In genomic region chr1:226417350-226417749, GRCh38 we compare ENCODE assay signal across 35 cellular contexts.
"Had no signal": no experiment of that assay in that cellular context is flagged by ENCODE, and none has a peak within 500 bp of the region (broad histone marks: within the 10 kb centered on the region; RNA-seq: fewer than 3 reads in every experiment).

No MANE protein-coding gene starts in this region.

- H3K4me1 Mint-ChIP-seq: activated B cell treated with CpG ODN at 0.5 μM for 24 hours; activated naive CD4-positive, alpha-beta T cell treated with anti-CD3 and anti-CD28 coated beads, Interleukin-2, amount 10 ng/mL, durations not matched to agents 7 days and 5 days had no signal

- H3K36me3 Mint-ChIP-seq: activated naive CD4-positive, alpha-beta T cell treated with anti-CD3 and anti-CD28 coated beads, Interleukin-2, amount 10 ng/mL, durations not matched to agents 7 days and 5 days; activated naive CD4-positive, alpha-beta T cell treated with anti-CD3 and anti-CD28 coated beads, Interleukin-2, amount 50 U/mL, for 72 hours; activated naive CD8-positive, alpha-beta T cell treated with anti-CD3 and anti-CD28 coated beads, Interleukin-2, amount 10 ng/mL, durations not matched to agents 7 days and 5 days; brain had no signal

- H3K4me3 ChIP-seq: ascending aorta, breast epithelium, cardiac muscle cell, coronary artery, dorsolateral prefrontal cortex, esophagus muscularis mucosa, gastrocnemius medialis, heart left ventricle had no signal

- H3K27me3 ChIP-seq: ascending aorta, breast epithelium, cardiac muscle cell, dorsolateral prefrontal cortex, esophagus muscularis mucosa, gastrocnemius medialis, heart left ventricle had no signal

- H3K27me3 Mint-ChIP-seq: activated B cell treated with CpG ODN at 0.5 μM for 24 hours; activated CD8-positive, alpha-beta T cell treated with anti-CD3 and anti-CD28 coated beads for 36 hours; T-helper 17 cell had no signal

- H3K4me3 Mint-ChIP-seq: activated B cell treated with CpG ODN at 0.5 μM for 24 hours; activated CD8-positive, alpha-beta T cell treated with anti-CD3 and anti-CD28 coated beads for 36 hours; activated naive CD4-positive, alpha-beta T cell treated with anti-CD3 and anti-CD28 coated beads, Interleukin-2, amount 10 ng/mL, durations not matched to agents 7 days and 5 days; activated naive CD8-positive, alpha-beta T cell treated with anti-CD3 and anti-CD28 coated beads, Interleukin-2, amount 10 ng/mL, durations not matched to agents 7 days and 5 days; activated T-helper 1 cell treated with anti-CD3 and anti-CD28 coated beads, Interleukin-12 subunit alpha, Interleukin-12 subunit beta, Interleukin-2, Interleukin-4 antibody, amounts not matched to agents 30 ng/mL and 10 ng/mL and 1 ng/mL, durations not matched to agents 14 hours and 24 hours and 36 hours; brain; dendritic cell treated with granulocyte-macrophage colony-stimulating factor and Interleukin-4, amounts not matched to agents 40 ng/mL and 50 ng/mL, for 4 days; T-helper 17 cell; T-helper 2 cell treated with Interferon-gamma antibody and Interleukin-4, amounts not matched to agents 5 μg/mL and 100 μg/mL, for 36 hours had no signal

- DNase-seq: activated B cell treated with CpG ODN at 0.5 μM for 24 hours; activated CD4-positive, alpha-beta T cell treated with anti-CD3 and anti-CD28 coated beads for 48 hours; activated CD4-positive, alpha-beta T cell treated with anti-CD3 and anti-CD28 coated beads, Interleukin-2, amount 50 U/mL, for 1 hour; activated CD4-positive, alpha-beta T cell treated with anti-CD3 and anti-CD28 coated beads, Interleukin-2, amount 50 U/mL, for 48 hours; activated CD8-positive, alpha-beta T cell treated with anti-CD3 and anti-CD28 coated beads for 36 hours; activated gamma-delta T cell; activated naive CD4-positive, alpha-beta T cell; activated naive CD4-positive, alpha-beta T cell treated with anti-CD3 and anti-CD28 coated beads, Interleukin-2, amount 10 ng/mL, durations not matched to agents 7 days and 5 days; activated naive CD8-positive, alpha-beta T cell treated with anti-CD3 and anti-CD28 coated beads, Interleukin-2, amount 10 ng/mL, durations not matched to agents 7 days and 5 days; activated T-cell treated with anti-CD3 and anti-CD28 coated beads, Interleukin-2, amount 50 U/mL, for 1 hour; activated T-cell treated with anti-CD3 and anti-CD28 coated beads, Interleukin-2, amount 50 U/mL, for 48 hours; central memory CD4-positive, alpha-beta T cell; dorsolateral prefrontal cortex; effector memory CD4-positive, alpha-beta T cell; erythroblast; foreskin keratinocyte; gastrocnemius medialis; glutamatergic neuron; heart left ventricle; T-helper 1 cell; T-helper 17 cell; T1000; WERI-Rb-1 had no signal

- H3K9me3 ChIP-seq: ascending aorta, breast epithelium, esophagus muscularis mucosa, gastrocnemius medialis, heart left ventricle had no signal

- H3K27ac Mint-ChIP-seq: activated B cell treated with CpG ODN at 0.5 μM for 24 hours; activated CD8-positive, alpha-beta T cell treated with anti-CD3 and anti-CD28 coated beads for 36 hours; activated naive CD4-positive, alpha-beta T cell treated with anti-CD3 and anti-CD28 coated beads, Interleukin-2, amount 10 ng/mL, durations not matched to agents 7 days and 5 days; activated naive CD4-positive, alpha-beta T cell treated with anti-CD3 and anti-CD28 coated beads, Interleukin-2, amount 50 U/mL, for 72 hours; activated naive CD8-positive, alpha-beta T cell treated with anti-CD3 and anti-CD28 coated beads, Interleukin-2, amount 10 ng/mL, durations not matched to agents 7 days and 5 days; activated T-helper 1 cell treated with anti-CD3 and anti-CD28 coated beads, Interleukin-12 subunit alpha, Interleukin-12 subunit beta, Interleukin-2, Interleukin-4 antibody, amounts not matched to agents 30 ng/mL and 10 ng/mL and 1 ng/mL, durations not matched to agents 14 hours and 24 hours and 36 hours; activated T-helper 2 cell treated with anti-CD3 and anti-CD28 coated beads, Interferon-gamma antibody, Interleukin-2, Interleukin-4, amounts not matched to agents 10 μg/mL and 5 μg/mL and 100 μg/mL, durations not matched to agents 14 hours and 24 hours and 36 hours; dendritic cell treated with granulocyte-macrophage colony-stimulating factor and Interleukin-4, amounts not matched to agents 40 ng/mL and 50 ng/mL, for 4 days; T-helper 17 cell; T-helper 2 cell treated with Interferon-gamma antibody and Interleukin-4, amounts not matched to agents 5 μg/mL and 100 μg/mL, for 36 hours had no signal

- ATAC-seq: activated CD4-positive, CD25-positive, alpha-beta regulatory T cell treated with anti-CD3 and anti-CD28 coated beads, Interleukin-2, amount 50 U/mL, for 24 hours; activated CD8-positive, alpha-beta T cell treated with anti-CD3 and anti-CD28 coated beads for 36 hours; activated naive CD4-positive, alpha-beta T cell treated with anti-CD3 and anti-CD28 coated beads, Interleukin-2, amount 50 U/mL, for 72 hours; foreskin keratinocyte; gastrocnemius medialis; heart left ventricle; T-helper 17 cell had no signal

- H3K27ac ChIP-seq: ascending aorta, breast epithelium, cardiac muscle cell, coronary artery, esophagus muscularis mucosa, foreskin keratinocyte, gastrocnemius medialis, heart left ventricle, WERI-Rb-1 had no signal

- H3K9me3 Mint-ChIP-seq: activated B cell treated with CpG ODN at 0.5 μM for 24 hours; activated CD8-positive, alpha-beta T cell treated with anti-CD3 and anti-CD28 coated beads for 36 hours; activated naive CD4-positive, alpha-beta T cell treated with anti-CD3 and anti-CD28 coated beads, Interleukin-2, amount 10 ng/mL, durations not matched to agents 7 days and 5 days; activated naive CD4-positive, alpha-beta T cell treated with anti-CD3 and anti-CD28 coated beads, Interleukin-2, amount 50 U/mL, for 72 hours; activated naive CD8-positive, alpha-beta T cell treated with anti-CD3 and anti-CD28 coated beads, Interleukin-2, amount 10 ng/mL, durations not matched to agents 7 days and 5 days; activated T-helper 1 cell treated with anti-CD3 and anti-CD28 coated beads, Interleukin-12 subunit alpha, Interleukin-12 subunit beta, Interleukin-2, Interleukin-4 antibody, amounts not matched to agents 30 ng/mL and 10 ng/mL and 1 ng/mL, durations not matched to agents 14 hours and 24 hours and 36 hours; activated T-helper 2 cell treated with anti-CD3 and anti-CD28 coated beads, Interferon-gamma antibody, Interleukin-2, Interleukin-4, amounts not matched to agents 10 μg/mL and 5 μg/mL and 100 μg/mL, durations not matched to agents 14 hours and 24 hours and 36 hours; brain; dendritic cell treated with granulocyte-macrophage colony-stimulating factor and Interleukin-4, amounts not matched to agents 40 ng/mL and 50 ng/mL, for 4 days; T-helper 2 cell treated with Interferon-gamma antibody and Interleukin-4, amounts not matched to agents 5 μg/mL and 100 μg/mL, for 36 hours had no signal

- H3K4me1 ChIP-seq: ascending aorta, breast epithelium, esophagus muscularis mucosa, foreskin keratinocyte, gastrocnemius medialis, heart left ventricle had no signal

- H3K36me3 ChIP-seq: ascending aorta, breast epithelium, cardiac muscle cell, esophagus muscularis mucosa, gastrocnemius medialis, heart left ventricle, WERI-Rb-1 had no signal
